25 cellular contexts compared by ENCODE assay signal in the genomic region with DNA sequence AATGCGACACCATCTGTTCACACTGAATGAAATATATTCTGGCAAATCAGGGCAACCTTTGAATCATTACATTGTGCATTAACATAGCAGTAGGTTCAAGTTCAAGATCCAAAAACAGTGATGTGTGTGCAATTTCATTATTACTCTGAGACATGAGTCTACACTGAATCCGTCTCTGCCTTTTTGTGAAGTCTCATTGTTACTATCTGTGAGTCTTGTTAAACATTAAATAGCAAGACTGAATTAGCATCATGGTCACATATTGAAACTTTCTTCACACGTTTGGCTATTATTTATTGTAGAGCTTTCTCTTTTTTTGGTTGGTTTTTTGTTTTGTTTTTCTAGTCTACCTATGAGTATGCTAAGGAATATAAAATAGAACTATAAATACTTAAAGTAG.
"Had no signal": no experiment of that assay in that cellular context is flagged by ENCODE, and none has a peak within 500 bp of the region (broad histone marks: within the 10 kb centered on the region; RNA-seq: fewer than 3 reads in every experiment).

No MANE protein-coding gene starts in this region.

- H3K36me3 ChIP-seq: esophagus squamous epithelium, heart right ventricle, ovary, right lobe of liver, thoracic aorta, tibial nerve, upper lobe of left lung had no signal

- H3K4me3 ChIP-seq: esophagus squamous epithelium, heart right ventricle, lung, ovary, right lobe of liver, thoracic aorta, tibial nerve, upper lobe of left lung had no signal

- H3K27me3 ChIP-seq: esophagus squamous epithelium, heart right ventricle, ovary, right lobe of liver, tibial nerve, upper lobe of left lung had no signal

- ATAC-seq: effector memory CD8-positive, alpha-beta T cell; heart right ventricle; left lobe of liver; natural killer cell; right lobe of liver; stimulated activated naive B cell treated with anti-CD40 and anti-IgM and Interleukin-4, amounts not matched to agents 10 μg/mL and 1 μg/mL and 100 μg/mL, for 72 hours had no signal

- H3K27ac ChIP-seq: esophagus squamous epithelium, heart right ventricle, ovary, right lobe of liver, thoracic aorta, tibial nerve, upper lobe of left lung had no signal

- H3K9me3 ChIP-seq: esophagus squamous epithelium, ovary, right lobe of liver, thoracic aorta, tibial nerve, upper lobe of left lung had no signal

- FAIRE-seq: endometrium, keratinocyte, urothelium cell line had no signal

- H3K4me1 ChIP-seq: esophagus squamous epithelium, heart right ventricle, right lobe of liver, tibial nerve, upper lobe of left lung had no signal

- DNase-seq: cortex of kidney; effector memory CD8-positive, alpha-beta T cell; erythroblast; esophagus squamous epithelium; foreskin melanocyte; glutamatergic neuron; heart right ventricle; hippocampal formation; natural killer cell; occipital lobe; ovary; posterior cingulate gyrus; right lobe of liver; small intestine; stimulated activated CD4-positive, alpha-beta T cell treated with anti-CD3 and anti-CD28 coated beads, Interleukin-15, amount 100 ng/mL, for 24 hours; stimulated activated CD4-positive, alpha-beta T cell treated with anti-CD3 and anti-CD28 coated beads, Interleukin-2, amount 100 ng/mL, for 48 hours; stimulated activated naive B cell treated with anti-CD40 and anti-IgM and Interleukin-4, amounts not matched to agents 10 μg/mL and 1 μg/mL and 100 μg/mL, for 72 hours; upper lobe of left lung had no signal
